ENCODE assay signal across 10 cellular contexts in the genomic region with DNA sequence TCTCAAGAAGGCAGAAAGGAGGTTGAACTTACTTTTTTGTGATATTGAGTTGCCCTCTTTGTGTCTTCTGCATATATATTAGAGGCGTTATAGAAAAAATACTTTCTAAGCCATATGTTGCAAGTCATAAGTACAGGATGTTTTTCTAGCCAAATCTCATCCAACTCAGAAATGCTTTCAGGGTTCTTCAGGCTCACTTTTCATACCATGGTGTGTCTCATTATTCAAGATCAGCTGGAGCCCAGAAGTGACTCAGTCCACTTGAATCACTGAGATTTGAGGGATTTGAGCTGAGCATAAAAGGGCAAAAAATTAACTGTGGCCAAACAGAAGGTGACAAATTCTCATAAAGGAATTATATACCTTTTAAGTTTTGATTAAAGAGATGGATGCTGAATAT.
DNase-seq lines count a peak whose midpoint lies in the region; ATAC-seq and TF ChIP-seq lines count a peak whose summit lies in the region.
"Had no signal": no experiment of that assay in that cellular context is flagged by ENCODE, and none has a peak within 500 bp of the region (broad histone marks: within the 10 kb centered on the region; RNA-seq: fewer than 3 reads in every experiment).

No MANE protein-coding gene starts in this region.

- H2BK5ac ChIP-seq in trophoblast cell (ENCODE audit: low read depth, low read length, poor library complexity), result no peak overlapping the region

- CTCF ChIA-PET in Panc1 (lab: Charles Lee), result interaction anchor here (0.6 kb wide), 1 partner anchor 499 kb away, joined by 4 read pairs; no protein-coding TSS in a partner anchor

- no peak overlapping the region for H3K18ac ChIP-seq in trophoblast cell (ENCODE audit: low read length)

- in situ Hi-C loops in Panc1 (cut with HindIII; ENCODE audit: low pct_unique_long_range_greater_than_20kb, low sequenced_read_pairs), result no loop called here

- BruUV-seq in Panc1 (replicated peaks; lab: Mats Ljungman, UMichigan), result no TSS peak

- H3K27ac ChIP-seq in Panc1 (ENCODE audit: low read length) (no peak overlapping the region), trophoblast cell (ENCODE audit: low read depth, low read length) (no peak overlapping the region), prostate gland (no peak overlapping the region)

- H3K23ac ChIP-seq in trophoblast cell (ENCODE audit: low read length), result no peak overlapping the region

- no peak for TF ChIP-seq POLR2A in prostate gland (IDR thresholded peaks at IDR 0.05)

- no peak overlapping the region for H3K4me2 ChIP-seq in trophoblast cell (ENCODE audit: low read length)

- H3K9me3 ChIP-seq in Panc1 (ENCODE audit: control insufficient read depth, insufficient read depth, low read depth, low read length), result no peaks in the 10 kb centered on the region
- no peaks in the 10 kb centered on the region for H3K9me3 ChIP-seq in trophoblast cell (ENCODE audit: insufficient read depth, low read depth, low read length)
- no peaks in the 10 kb centered on the region for H3K9me3 ChIP-seq in prostate gland
- H3K9me3 ChIP-seq: Caco-2 had no signal

- no peaks in the 10 kb centered on the region for H3K79me1 ChIP-seq in trophoblast cell (ENCODE audit: low read length)

- H2BK120ac ChIP-seq in trophoblast cell (ENCODE audit: insufficient read depth, low read length, poor library complexity), result no peak overlapping the region

- no peak overlapping the region for H4K91ac ChIP-seq in trophoblast cell (ENCODE audit: low read depth, low read length)

- no peak overlapping the region for H3K9ac ChIP-seq in trophoblast cell (ENCODE audit: low read length)

- no peak; the same call in 1 of the 2 replicates for ATAC-seq in Panc1

- H3K4ac ChIP-seq in trophoblast cell (ENCODE audit: low read depth, low read length), result no peak overlapping the region

- H3K4me1 ChIP-seq in Panc1 (ENCODE audit: control insufficient read depth, insufficient read depth, low read length) (no peaks in the 10 kb centered on the region), trophoblast cell (ENCODE audit: control insufficient read depth in 1 of 2, insufficient read depth in 2 of 2, low read length in 2 of 2) (peaks cover 0 to 2% of the 10 kb centered on the region in 2 experiments), prostate gland (replicated peaks) (no peaks in the 10 kb centered on the region)
- H3K4me1 ChIP-seq: Caco-2 had no signal

- H3K79me2 ChIP-seq in trophoblast cell (ENCODE audit: control insufficient read depth, insufficient read depth, low read length, poor library complexity), result no peaks in the 10 kb centered on the region

- WGBS in trophoblast cell (ENCODE audit: extremely low coverage, insufficient coverage, insufficient read length), result no CpG with 5 or more reads among the region's 1 CpG
- WGBS in prostate gland, result 89% methylated on average over 1 of the region's 1 CpG

- no peak overlapping the region for H4K12ac ChIP-seq in trophoblast cell (ENCODE audit: low read depth, low read length)

- H2AK5ac ChIP-seq in trophoblast cell (ENCODE audit: low read length), result no peak overlapping the region

- POLR2A ChIA-PET in Panc1 (lab: Charles Lee), result interaction anchor here (0.7 kb wide), 1 partner anchor 701 kb away, joined by 7 read pairs; no protein-coding TSS in a partner anchor

- H2BK12ac ChIP-seq in trophoblast cell (ENCODE audit: low read length), result no peak overlapping the region

- H3K4me3 ChIP-seq in Panc1 (ENCODE audit: low read depth in 2 of 2, low read length in 2 of 2), result no peak overlapping the region
- H3K4me3 ChIP-seq in trophoblast cell (ENCODE audit: low read depth, low read length), result no peak overlapping the region
- no peak overlapping the region for H3K4me3 ChIP-seq in prostate gland

- DNase-seq in EH (ENCODE audit: low read depth), result peak; percentile 96
- DNase-seq in Panc1 (ENCODE audit: low read depth, low spot score), result peak; percentile 43
- DNase-seq in fibroblast of gingiva (ENCODE audit: low read depth), result peak; percentile 86
- peak; percentile 55 to 82 for DNase-seq in trophoblast cell
- DNase-seq in MV-4-11 (lab: John Stamatoyannopoulos, UW), result no peak
- DNase-seq in T-helper 9 cell, result no peak
- DNase-seq in NCI-H526 (lab: John Stamatoyannopoulos, UW), result no peak
- DNase-seq in prostate gland (ENCODE audit: low spot score), result no peak
- DNase-seq: Caco-2, NCI-H187 treated with DMSO at 0.1 percent for 48 hours had no signal

- intact Hi-C loops in Panc1 (cut with micrococcal nuclease; ENCODE audit: unreplicated experiment), result no loop called here
- intact Hi-C loops in prostate gland (cut with DNase I), result no loop called here

- no peaks in the 10 kb centered on the region for H3K27me3 ChIP-seq in Panc1 (ENCODE audit: control insufficient read depth, insufficient read depth, low read length)
- H3K27me3 ChIP-seq in trophoblast cell (ENCODE audit: insufficient read depth, low read length), result no peaks in the 10 kb centered on the region
- H3K27me3 ChIP-seq in prostate gland (replicated peaks; ENCODE audit: insufficient read depth), result no peaks in the 10 kb centered on the region

- no peak for TF ChIP-seq CTCF in Panc1 (IDR thresholded peaks at IDR 0.05)
- TF ChIP-seq CTCF in prostate gland (IDR thresholded peaks at IDR 0.05), result no peak

- no peak overlapping the region for H3K14ac ChIP-seq in trophoblast cell (ENCODE audit: low read length)

- H2AFZ ChIP-seq in trophoblast cell (ENCODE audit: insufficient read depth, low read length, poor library complexity), result no peak overlapping the region

- no peak overlapping the region for H4K8ac ChIP-seq in trophoblast cell (ENCODE audit: low read depth, low read length)

- H3K36me3 ChIP-seq in Panc1 (ENCODE audit: control insufficient read depth, insufficient read depth, low read length) (no peaks in the 10 kb centered on the region), trophoblast cell (ENCODE audit: control insufficient read depth in 1 of 2, insufficient read depth in 2 of 2, low read length in 2 of 2) (no peaks in the 10 kb centered on the region), prostate gland (no peaks in the 10 kb centered on the region)

Comparison
In these comparisons a context has a peak if more than half of its experiments do, and no peak if none do; other contexts are left out.
1. DNase-seq: peak in EH (single experiment), Panc1 (single experiment), fibroblast of gingiva (single experiment) and trophoblast cell (2 of 2); none in MV-4-11 (single experiment), T-helper 9 cell (single experiment), NCI-H526 (0 of 2) and prostate gland (single experiment).